12 cellular contexts compared by ENCODE assay signal in the genomic region with DNA sequence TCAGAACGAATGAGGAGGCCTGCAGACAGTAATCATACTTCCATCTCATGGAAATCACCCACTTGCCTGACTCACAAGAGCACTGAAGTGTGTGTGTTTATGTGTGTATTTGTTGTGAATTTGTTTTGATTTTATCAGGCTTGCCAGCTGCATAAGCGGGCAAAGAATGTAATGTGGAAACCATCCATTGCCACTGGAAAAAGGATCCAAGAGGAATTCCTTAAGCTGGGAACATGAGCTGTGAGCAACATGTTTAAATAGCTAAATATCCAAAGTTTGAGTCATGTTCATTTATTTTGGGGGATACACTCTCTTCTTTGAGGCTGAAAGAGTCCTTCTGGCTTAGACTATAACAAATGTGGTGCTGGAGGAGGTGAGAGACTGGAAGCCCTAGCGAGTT.
DNase-seq lines count a peak whose midpoint lies in the region; ATAC-seq and TF ChIP-seq lines count a peak whose summit lies in the region.
"Had no signal": no experiment of that assay in that cellular context is flagged by ENCODE, and none has a peak within 500 bp of the region (broad histone marks: within the 10 kb centered on the region; RNA-seq: fewer than 3 reads in every experiment).

No MANE protein-coding gene starts in this region.

- H3K4me3 Mint-ChIP-seq in activated naive CD4-positive, alpha-beta T cell treated with anti-CD3 and anti-CD28 coated beads for 36 hours, result no peak overlapping the region
- H3K4me3 Mint-ChIP-seq: activated CD8-positive, alpha-beta memory T cell treated with anti-CD3 and anti-CD28 coated beads, Interleukin-2, amount 10 ng/mL, durations not matched to agents 7 days and 5 days had no signal

- TF ChIP-seq EP300 in esophagus muscularis mucosa (IDR thresholded peaks at IDR 0.05), result no peak

- H3K4me1 ChIP-seq in esophagus muscularis mucosa (peaks cover 3 to 68% (median 61%) of the 10 kb centered on the region in 4 donors), osteoblast (ENCODE audit: insufficient read depth, low read length) (peaks cover 26% of the 10 kb centered on the region)

- H3K4me2 ChIP-seq in osteoblast (ENCODE audit: insufficient read depth, low read length), result peak overlapping the region; percentile 63

- H3K27ac ChIP-seq in esophagus muscularis mucosa (replicated peaks in 1 of 4) (peak overlapping the region; percentile 68 to 78 (median 72)), osteoblast (ENCODE audit: low read depth, low read length) (peak overlapping the region; percentile 85), substantia nigra (ENCODE audit: low read depth, low read length, poor library complexity, severe bottlenecking) (no peak overlapping the region)

- H3K36me3 Mint-ChIP-seq in activated naive CD4-positive, alpha-beta T cell treated with anti-CD3 and anti-CD28 coated beads for 36 hours (ENCODE audit: low read depth), result no peaks in the 10 kb centered on the region
- H3K36me3 Mint-ChIP-seq: activated CD8-positive, alpha-beta memory T cell treated with anti-CD3 and anti-CD28 coated beads, Interleukin-2, amount 10 ng/mL, durations not matched to agents 7 days and 5 days had no signal

- H3K4me1 Mint-ChIP-seq in activated naive CD4-positive, alpha-beta T cell treated with anti-CD3 and anti-CD28 coated beads for 36 hours (ENCODE audit: low read depth), result no peaks in the 10 kb centered on the region
- H3K4me1 Mint-ChIP-seq: activated CD8-positive, alpha-beta memory T cell treated with anti-CD3 and anti-CD28 coated beads, Interleukin-2, amount 10 ng/mL, durations not matched to agents 7 days and 5 days had no signal

- H3K9me3 ChIP-seq in esophagus muscularis mucosa (no peaks in the 10 kb centered on the region), osteoblast (ENCODE audit: low read depth, low read length) (no peaks in the 10 kb centered on the region)
- H3K9me3 ChIP-seq: ovary had no signal

- WGBS in esophagus muscularis mucosa, result 38% methylated on average over 3 of the region's 3 CpGs

- H2AFZ ChIP-seq in osteoblast (ENCODE audit: low read length), result no peak overlapping the region

- H3K9me3 Mint-ChIP-seq in activated naive CD4-positive, alpha-beta T cell treated with anti-CD3 and anti-CD28 coated beads for 36 hours, result no peaks in the 10 kb centered on the region

- DNase-seq in AG10803 (ENCODE audit: low read depth), result peak; percentile 95
- DNase-seq in NCI-H226, result peak; percentile 83
- DNase-seq in esophagus muscularis mucosa (ENCODE audit: extremely low spot score), result no peak
- peak; percentile 84 for DNase-seq in osteoblast (ENCODE audit: insufficient read length, low spot score, missing footprints)
- no peak for DNase-seq in activated naive CD4-positive, alpha-beta T cell treated with anti-CD3 and anti-CD28 coated beads for 36 hours
- DNase-seq in substantia nigra (lab: John Stamatoyannopoulos, UW), result no peak
- DNase-seq in NCI-H146 treated with DMSO at 0.1 percent for 48 hours (lab: John Stamatoyannopoulos, UW; ENCODE audit: unreplicated experiment), result no peak
- DNase-seq: activated CD8-positive, alpha-beta memory T cell treated with anti-CD3 and anti-CD28 coated beads, Interleukin-2, amount 10 ng/mL, durations not matched to agents 7 days and 5 days; Calu3; caudate nucleus; ovary had no signal

- intact Hi-C loops in esophagus muscularis mucosa (cut with DNase I), result loop anchor here (5.0 kb wide), 1 partner anchor 51 kb away; no protein-coding TSS in a partner anchor
- intact Hi-C loops in activated naive CD4-positive, alpha-beta T cell treated with anti-CD3 and anti-CD28 coated beads for 36 hours (cut with micrococcal nuclease), result no loop called here

- H3K4me3 ChIP-seq in AG10803 (ENCODE audit: low read length) (no peak overlapping the region), esophagus muscularis mucosa (no peak overlapping the region), osteoblast (ENCODE audit: insufficient read depth, low read length) (peak overlapping the region; percentile 7)
- H3K4me3 ChIP-seq: ovary had no signal

- CTCF ChIA-PET in activated naive CD4-positive, alpha-beta T cell treated with anti-CD3 and anti-CD28 coated beads for 36 hours (lab: Charles Lee), result no interaction called here

- H3K27ac Mint-ChIP-seq in activated naive CD4-positive, alpha-beta T cell treated with anti-CD3 and anti-CD28 coated beads for 36 hours, result no peak overlapping the region
- H3K27ac Mint-ChIP-seq: activated CD8-positive, alpha-beta memory T cell treated with anti-CD3 and anti-CD28 coated beads, Interleukin-2, amount 10 ng/mL, durations not matched to agents 7 days and 5 days had no signal

- ATAC-seq in GM18870 (IDR thresholded peaks at IDR 0.05; ENCODE audit: unreplicated experiment), result no peak
- ATAC-seq: activated CD8-positive, alpha-beta memory T cell treated with anti-CD3 and anti-CD28 coated beads, Interleukin-2, amount 10 ng/mL, durations not matched to agents 7 days and 5 days had no signal

- H3K27me3 ChIP-seq in esophagus muscularis mucosa (no peaks in the 10 kb centered on the region), osteoblast (ENCODE audit: insufficient read depth, low read length) (no peaks in the 10 kb centered on the region)
- H3K27me3 ChIP-seq: ovary had no signal

- no peaks in the 10 kb centered on the region for H4K20me1 ChIP-seq in osteoblast (ENCODE audit: insufficient read depth, low read length)

- H3K36me3 ChIP-seq in esophagus muscularis mucosa (no peaks in the 10 kb centered on the region), osteoblast (ENCODE audit: insufficient read depth, low read length) (no peaks in the 10 kb centered on the region)
- H3K36me3 ChIP-seq: ovary had no signal

- no peak for TF ChIP-seq CTCF in AG10803 (conservative IDR thresholded peaks at IDR 0.05; ENCODE audit: low read length)
- TF ChIP-seq CTCF in esophagus muscularis mucosa (IDR thresholded peaks at IDR 0.05), result no peak
- TF ChIP-seq CTCF in osteoblast (IDR thresholded peaks at IDR 0.05; ENCODE audit: extremely low read depth, low read depth, low read length), result no peak

- H3K27me3 Mint-ChIP-seq in activated naive CD4-positive, alpha-beta T cell treated with anti-CD3 and anti-CD28 coated beads for 36 hours (ENCODE audit: low read depth), result no peaks in the 10 kb centered on the region
- H3K27me3 Mint-ChIP-seq: activated CD8-positive, alpha-beta memory T cell treated with anti-CD3 and anti-CD28 coated beads, Interleukin-2, amount 10 ng/mL, durations not matched to agents 7 days and 5 days had no signal

- no peak for TF ChIP-seq POLR2A in esophagus muscularis mucosa (IDR thresholded peaks at IDR 0.05; ENCODE audit: low read depth)

- H3K79me2 ChIP-seq in osteoblast (ENCODE audit: insufficient read depth, low read length), result no peaks in the 10 kb centered on the region

Comparison
In these comparisons a context has a peak if more than half of its experiments do, and no peak if none do; other contexts are left out.
1. DNase-seq: peak in AG10803 (single experiment), NCI-H226 (single experiment) and osteoblast (single experiment); none in esophagus muscularis mucosa (single experiment), activated naive CD4-positive, alpha-beta T cell treated with anti-CD3 and anti-CD28 coated beads for 36 hours (single experiment), substantia nigra (0 of 49) and NCI-H146 treated with DMSO at 0.1 percent for 48 hours (single experiment).